In the genomic region with DNA sequence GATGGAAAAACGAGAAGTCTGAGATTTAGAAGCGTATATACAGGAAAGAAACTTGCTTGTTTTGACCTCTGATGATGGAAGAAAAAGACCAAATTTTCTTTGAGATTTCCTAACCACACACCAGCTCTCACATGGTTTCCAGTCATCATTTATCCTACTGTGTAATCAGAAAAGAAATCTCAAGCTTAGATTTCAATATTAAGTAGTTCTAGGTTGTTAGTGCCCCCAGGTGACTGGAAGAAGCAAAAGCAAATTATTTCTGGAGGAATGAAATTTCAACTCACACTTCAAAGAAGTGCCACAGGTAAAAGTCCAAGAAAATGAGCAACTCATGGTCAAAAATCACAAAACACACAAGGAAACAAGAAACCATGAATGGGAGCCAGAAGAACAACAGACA, we compare ENCODE assay signal across 11 cellular contexts. TPM values are rescaled to one million over a fixed set of nuclear protein-coding genes. Genes with fewer than 3 reads are reported as not detected.
DNase-seq lines count a peak whose midpoint lies in the region; ATAC-seq, FAIRE-seq and TF ChIP-seq lines count a peak whose summit lies in the region.
"Had no signal": no experiment of that assay in that cellular context is flagged by ENCODE, and none has a peak within 500 bp of the region (broad histone marks: within the 10 kb centered on the region; RNA-seq: fewer than 3 reads in every experiment).

No MANE protein-coding gene starts in this region.

- no peak for DNase-seq in HepG2 (ENCODE audit: low spot score)
- no peak for DNase-seq in right lobe of liver
- no peak for DNase-seq in RWPE2 (ENCODE audit: low spot score)
- DNase-seq in fibroblast of gingiva (ENCODE audit: low read depth): peak; percentile 56
- DNase-seq in NCI-H2107 treated with DMSO at 0.1 percent for 48 hours (lab: John Stamatoyannopoulos, UW; ENCODE audit: unreplicated experiment): no peak
- DNase-seq in RPMI8226: no peak
- DNase-seq in tibial nerve (ENCODE audit: low spot score in 2 of 2): no peak
- DNase-seq in coronary artery (ENCODE audit: low spot score): no peak
- DNase-seq: activated T-cell treated with anti-CD3 and anti-CD28 coated beads for 4 hours, transverse colon had no signal

- no peak overlapping the region for H3K27ac ChIP-seq in HepG2 (ENCODE audit: extremely low read length, insufficient read depth, low read length)
- no peak overlapping the region for H3K27ac ChIP-seq in right lobe of liver
- no peak overlapping the region for H3K27ac ChIP-seq in RWPE2 (ENCODE audit: poor library complexity, severe bottlenecking)
- no peak overlapping the region for H3K27ac ChIP-seq in tibial nerve
- H3K27ac ChIP-seq in coronary artery: no peak overlapping the region
- H3K27ac ChIP-seq: esophagus muscularis mucosa, transverse colon had no signal

- CTCF ChIA-PET in HepG2 (lab: Yijun Ruan, JAX; ENCODE audit: low intra/inter-chr PET ratio, low total read pairs): interaction anchor here (1.6 kb wide), 1 partner anchor 38 kb away, joined by 4 read pairs; no protein-coding TSS in a partner anchor

- no peak for ATAC-seq in HepG2
- ATAC-seq in right lobe of liver: no peak
- no peak for ATAC-seq in RWPE2 (ENCODE audit: low read depth)

- TF ChIP-seq RAD21 in HepG2 (CRISPR knock-in tag; IDR thresholded peaks at IDR 0.05): no peak

- TF ChIP-seq EP300 in HepG2 (IDR thresholded peaks at IDR 0.05; ENCODE audit: low read depth in 2 of 2, low read length in 2 of 2) (no peak), HepG2 (CRISPR knock-in tag; IDR thresholded peaks at IDR 0.05; ENCODE audit: borderline replicate concordance) (no peak), tibial nerve (IDR thresholded peaks at IDR 0.05) (no peak)

- H3K36me3 ChIP-seq in HepG2 (replicated peaks in 1 of 2; ENCODE audit: control insufficient read depth in 1 of 2, insufficient read depth in 2 of 2, low read length in 2 of 2): no peaks in the 10 kb centered on the region
- H3K36me3 ChIP-seq in right lobe of liver: no peaks in the 10 kb centered on the region
- H3K36me3 ChIP-seq in RWPE2 (ENCODE audit: low read depth): no peaks in the 10 kb centered on the region
- H3K36me3 ChIP-seq in tibial nerve: no peaks in the 10 kb centered on the region
- H3K36me3 ChIP-seq: esophagus muscularis mucosa, transverse colon had no signal

- H3K9me3 ChIP-seq in HepG2 (ENCODE audit: low read length): no peaks in the 10 kb centered on the region
- H3K9me3 ChIP-seq in right lobe of liver: no peaks in the 10 kb centered on the region
- H3K9me3 ChIP-seq in RWPE2 (ENCODE audit: severe bottlenecking): no peaks in the 10 kb centered on the region
- no peaks in the 10 kb centered on the region for H3K9me3 ChIP-seq in tibial nerve
- H3K9me3 ChIP-seq: esophagus muscularis mucosa, transverse colon had no signal

- in situ Hi-C loops in HepG2 (cut with HindIII; ENCODE audit: extremely low pct_ligation_motif_present, low pct_unique_long_range_greater_than_20kb): no loop called here

- intact Hi-C loops in HepG2 (cut with micrococcal nuclease; ENCODE audit: unreplicated experiment) (no loop called here), right lobe of liver (cut with DNase I) (no loop called here)

- no peak overlapping the region for H3K4me2 ChIP-seq in HepG2 (ENCODE audit: low read depth, low read length)

- no peak overlapping the region for H3K9ac ChIP-seq in HepG2 (ENCODE audit: insufficient read depth, low read depth, low read length)

- H3K4me1 ChIP-seq in HepG2 (ENCODE audit: insufficient read depth, low read length) (peaks cover 8% of the 10 kb centered on the region), right lobe of liver (no peaks in the 10 kb centered on the region), RWPE2 (ENCODE audit: insufficient read depth, poor library complexity, severe bottlenecking) (no peaks in the 10 kb centered on the region), tibial nerve (no peaks in the 10 kb centered on the region)
- H3K4me1 ChIP-seq: esophagus muscularis mucosa, transverse colon had no signal

- no peak overlapping the region for H2AFZ ChIP-seq in HepG2 (ENCODE audit: low read length)

- 71% methylated on average over 2 of the region's 2 CpGs for whole genome bisulfite sequencing in HepG2 (ENCODE audit: low lambda C conversion rate)
- 4% methylated on average over 2 of the region's 2 CpGs for WGBS in right lobe of liver (ENCODE audit: insufficient coverage, low coverage, low lambda C conversion rate, missing lambda C conversion rate)
- WGBS in tibial nerve, 2 donors: 48% methylated on average over 1 to 2 of the region's 2 CpGs

- no peak for TF ChIP-seq POLR2A in HepG2 (IDR thresholded peaks at IDR 0.05; ENCODE audit: insufficient read depth in 1 of 2, low read depth in 2 of 2, low read length in 2 of 2)
- TF ChIP-seq POLR2A in right lobe of liver (IDR thresholded peaks at IDR 0.05): no peak
- TF ChIP-seq POLR2A in tibial nerve (IDR thresholded peaks at IDR 0.05): no peak

- H3K79me2 ChIP-seq in HepG2 (ENCODE audit: insufficient read depth, low read length): no peaks in the 10 kb centered on the region

- TF ChIP-seq CTCF in HepG2 (CRISPR knock-in tag; IDR thresholded peaks at IDR 0.05): no peak
- no peak for TF ChIP-seq CTCF in right lobe of liver (IDR thresholded peaks at IDR 0.05)
- peak; percentile 51 for TF ChIP-seq CTCF in RWPE2 (IDR thresholded peaks at IDR 0.05; ENCODE audit: poor library complexity, severe bottlenecking)
- no peak for TF ChIP-seq CTCF in tibial nerve (IDR thresholded peaks at IDR 0.05)
- no peak for TF ChIP-seq CTCF in coronary artery (IDR thresholded peaks at IDR 0.05)

- peaks cover 1 to 51% of the 10 kb centered on the region in 2 experiments for H3K27me3 ChIP-seq in HepG2 (ENCODE audit: control insufficient read depth in 1 of 2, insufficient read depth in 2 of 2, low read length in 2 of 2)
- no peaks in the 10 kb centered on the region for H3K27me3 ChIP-seq in right lobe of liver
- no peaks in the 10 kb centered on the region for H3K27me3 ChIP-seq in RWPE2 (ENCODE audit: insufficient read depth, poor library complexity, severe bottlenecking)
- H3K27me3 ChIP-seq in tibial nerve: peaks cover 0 to 5% of the 10 kb centered on the region in 2 donors
- H3K27me3 ChIP-seq: transverse colon had no signal

- no TSS peak for BruUV-seq in HepG2 (replicated peaks; lab: Mats Ljungman, UMichigan)

- no peak for FAIRE-seq in HepG2 (lab: Jason Lieb, UNC)

- H3K4me3 ChIP-seq in HepG2 (replicated peaks in 1 of 3; ENCODE audit: insufficient read depth in 1 of 3, low read depth in 2 of 3, low read length in 3 of 3) (no peak overlapping the region), right lobe of liver (no peak overlapping the region), RWPE2 (ENCODE audit: severe bottlenecking) (no peak overlapping the region), tibial nerve (no peak overlapping the region), coronary artery (no peak overlapping the region)
- H3K4me3 ChIP-seq: esophagus muscularis mucosa, transverse colon had no signal

- POLR2A ChIA-PET in HepG2 (lab: Yijun Ruan, JAX): no interaction called here

- no peaks in the 10 kb centered on the region for H4K20me1 ChIP-seq in HepG2 (ENCODE audit: insufficient read depth, low read length)

TF ChIP-seq in HepG2, 621 proteins besides CTCF, POLR2A, EP300 and RAD21:
- TF ChIP-seq, protein P1, sequence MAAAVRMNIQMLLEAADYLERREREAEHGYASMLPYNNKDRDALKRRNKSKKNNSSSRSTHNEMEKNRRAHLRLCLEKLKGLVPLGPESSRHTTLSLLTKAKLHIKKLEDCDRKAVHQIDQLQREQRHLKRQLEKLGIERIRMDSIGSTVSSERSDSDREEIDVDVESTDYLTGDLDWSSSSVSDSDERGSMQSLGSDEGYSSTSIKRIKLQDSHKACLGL (CRISPR knock-in tag; IDR thresholded peaks at IDR 0.05): no peak
- 0 out of 2 replicates have a peak, but pooled peaks have one; percentile 28 for TF ChIP-seq STAG1 (CRISPR knock-in tag; IDR thresholded peaks at IDR 0.05)
- TF ChIP-seq, protein P2, sequence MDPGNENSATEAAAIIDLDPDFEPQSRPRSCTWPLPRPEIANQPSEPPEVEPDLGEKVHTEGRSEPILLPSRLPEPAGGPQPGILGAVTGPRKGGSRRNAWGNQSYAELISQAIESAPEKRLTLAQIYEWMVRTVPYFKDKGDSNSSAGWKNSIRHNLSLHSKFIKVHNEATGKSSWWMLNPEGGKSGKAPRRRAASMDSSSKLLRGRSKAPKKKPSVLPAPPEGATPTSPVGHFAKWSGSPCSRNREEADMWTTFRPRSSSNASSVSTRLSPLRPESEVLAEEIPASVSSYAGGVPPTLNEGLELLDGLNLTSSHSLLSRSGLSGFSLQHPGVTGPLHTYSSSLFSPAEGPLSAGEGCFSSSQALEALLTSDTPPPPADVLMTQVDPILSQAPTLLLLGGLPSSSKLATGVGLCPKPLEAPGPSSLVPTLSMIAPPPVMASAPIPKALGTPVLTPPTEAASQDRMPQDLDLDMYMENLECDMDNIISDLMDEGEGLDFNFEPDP (CRISPR knock-in tag; conservative IDR thresholded peaks at IDR 0.05): no peak
TF ChIP-seq in HepG2: peak in this region for 1.

RNA-seq across cellular contexts. Expression of a gene that starts 51.8 kb away (rescaled TPM):
- total RNA-seq in HepG2 (2016; rRNA removed; fragmentation: Illumina TruSeq; extraction: Trizol): 2.1 and 2.2 TPM in 2 replicates
- 0.30 and 1.9 TPM in 2 replicates for total RNA-seq in HepG2 (2016; cell fraction: cytosol; rRNA removed; fragmentation: Illumina TruSeq; extraction: Trizol; ENCODE audit: low read depth)
- total RNA-seq in HepG2 (2016; cell fraction: insoluble cytoplasmic fraction; rRNA removed; fragmentation: Illumina TruSeq; extraction: Trizol): 1.3 and 1.6 TPM in 2 replicates
- total RNA-seq in HepG2 (2016; cell fraction: membrane; rRNA removed; fragmentation: Illumina TruSeq; extraction: Trizol): 1.7 and 3.1 TPM in 2 replicates
- total RNA-seq in HepG2 (2016; cell fraction: nucleus; rRNA removed; fragmentation: Illumina TruSeq; extraction: Trizol): 5.8 and 6.2 TPM in 2 replicates
- 1.3 and 1.9 TPM in 2 replicates for polyA plus RNA-seq in HepG2 (2011; rRNA removed)
- 0.42 and 0.82 TPM in 2 replicates for polyA plus RNA-seq in HepG2 (2011; cell fraction: cytosol; rRNA removed)
- polyA plus RNA-seq in HepG2 (2011; cell fraction: nucleus; rRNA removed): 18.1 and 23.2 TPM in 2 replicates
- polyA plus RNA-seq in HepG2 (2012): 8.4 and 13.6 TPM in 2 replicates
- 0.37 and 0.83 TPM in 2 replicates for polyA plus RNA-seq in HepG2 (2016; cell fraction: cytosol; fragmentation: Illumina TruSeq; extraction: Trizol; ENCODE audit: low read depth)
- polyA plus RNA-seq in HepG2 (2016; cell fraction: insoluble cytoplasmic fraction; fragmentation: Illumina TruSeq; extraction: Trizol; ENCODE audit: low read depth): 2.4 and 4.0 TPM in 2 replicates
- polyA plus RNA-seq in HepG2 (2016; cell fraction: membrane; fragmentation: Illumina TruSeq; extraction: Trizol; ENCODE audit: low read depth): 0.80 and 1.7 TPM in 2 replicates
- 21.8 and 22.9 TPM in 2 replicates for polyA plus RNA-seq in HepG2 (2016; cell fraction: nucleus; fragmentation: Illumina TruSeq; extraction: Trizol; ENCODE audit: insufficient read depth, low read depth)
- 3.6 and 8.2 TPM in 2 replicates for polyA minus RNA-seq in HepG2 (2011; rRNA and poly(A)+ RNA removed; ENCODE audit: low replicate concordance)
- polyA minus RNA-seq in HepG2 (2011; cell fraction: cytosol; rRNA and poly(A)+ RNA removed): 2.2 and 3.8 TPM in 2 replicates
- polyA minus RNA-seq in HepG2 (2011; cell fraction: nucleus; rRNA and poly(A)+ RNA removed): 18.7 and 21.1 TPM in 2 replicates
- total RNA-seq in right lobe of liver: 10 to 100 TPM in 4 of 6 experiments, 1 to 10 TPM in 2; 6.1 to 12.8 (median 10.9) TPM
- total RNA-seq in tibial nerve: 10 to 100 TPM in 2 of 4 donors, 1 to 10 TPM in 2; 7.5 to 10.8 (median 9.7) TPM
